In the genomic region with DNA sequence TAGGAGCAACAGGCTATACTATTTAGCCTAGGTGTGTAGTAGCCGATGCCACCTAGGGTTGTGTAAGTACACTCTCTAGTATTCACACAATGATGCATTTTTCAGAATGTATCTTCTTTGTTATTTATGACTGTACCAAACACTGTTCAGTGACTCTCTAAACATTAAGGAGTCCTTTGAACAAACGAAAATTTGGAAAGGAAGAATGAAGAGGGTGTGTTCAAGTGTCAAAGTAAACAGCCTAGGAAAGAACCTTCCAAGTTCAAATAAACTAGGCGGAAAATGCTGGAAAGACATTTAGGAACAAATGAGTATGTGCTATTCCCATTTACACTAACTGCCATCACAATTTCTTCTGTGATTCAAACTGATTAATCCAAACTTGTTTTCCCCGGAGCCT, we compare ENCODE assay signal across 21 cellular contexts.
"Had no signal": no experiment of that assay in that cellular context is flagged by ENCODE, and none has a peak within 500 bp of the region (broad histone marks: within the 10 kb centered on the region; RNA-seq: fewer than 3 reads in every experiment).

No MANE protein-coding gene starts in this region.

- H3K27ac ChIP-seq: foreskin keratinocyte, right atrium auricular region, sigmoid colon, skin epidermis, testis, tibial nerve, upper lobe of right lung, vagina had no signal

- H3K4me3 ChIP-seq: mucosa of descending colon, right atrium auricular region, sigmoid colon, skin epidermis, testis, tibial nerve, upper lobe of right lung, vagina had no signal

- H3K4me1 ChIP-seq: foreskin keratinocyte, right atrium auricular region, sigmoid colon, testis, tibial nerve, upper lobe of right lung, vagina had no signal

- H3K9me3 ChIP-seq: right atrium auricular region, sigmoid colon, testis, upper lobe of right lung, vagina had no signal

- ATAC-seq: foreskin keratinocyte; left colon; mucosa of descending colon; naive thymus-derived CD8-positive, alpha-beta T cell; stimulated activated naive B cell treated with anti-CD40 and anti-IgM and Interleukin-4, amounts not matched to agents 10 μg/mL and 1 μg/mL and 100 μg/mL, for 72 hours; stimulated activated naive CD8-positive, alpha-beta T cell treated with anti-CD3 and anti-CD28 coated beads, Interleukin-15, amount 100 ng/mL, for 72 hours; upper lobe of right lung had no signal

- H3K27me3 ChIP-seq: foreskin keratinocyte, right atrium auricular region, sigmoid colon, testis, tibial nerve, upper lobe of right lung, vagina had no signal

- DNase-seq: dermis blood vessel endothelial cell; endodermal cell; erythroblast; foreskin keratinocyte; head of caudate nucleus; hippocampal formation; left colon; mammary epithelial cell; mucosa of descending colon; naive thymus-derived CD8-positive, alpha-beta T cell; sigmoid colon; stimulated activated CD4-positive, alpha-beta T cell treated with anti-CD3 and anti-CD28 coated beads, Interleukin-2, amount 100 ng/mL, for 24 hours; stimulated activated CD4-positive, alpha-beta T cell treated with anti-CD3 and anti-CD28 coated beads, Interleukin-4, amount 100 ng/mL, for 4 hours; stimulated activated naive B cell treated with anti-CD40 and anti-IgM and Interleukin-4, amounts not matched to agents 10 μg/mL and 1 μg/mL and 100 μg/mL, for 72 hours; stimulated activated naive CD8-positive, alpha-beta T cell treated with anti-CD3 and anti-CD28 coated beads, Interleukin-15, amount 100 ng/mL, for 72 hours; testis; upper lobe of right lung had no signal

- H3K36me3 ChIP-seq: right atrium auricular region, sigmoid colon, upper lobe of right lung, vagina had no signal
